Comparison of ENCODE assay signal across 10 cellular contexts in genomic region chr3:149702691-149703426, GRCh38. TPM values are rescaled to one million over a fixed set of nuclear protein-coding genes. Genes with fewer than 3 reads are reported as not detected.
DNase-seq lines count a peak whose midpoint lies in the region; ATAC-seq, FAIRE-seq and TF ChIP-seq lines count a peak whose summit lies in the region.
"Had no signal": no experiment of that assay in that cellular context is flagged by ENCODE, and none has a peak within 500 bp of the region (broad histone marks: within the 10 kb centered on the region; RNA-seq: fewer than 3 reads in every experiment).

No MANE protein-coding gene starts in this region.

- peak; percentile 73 for DNase-seq in DMS 273 (lab: John Stamatoyannopoulos, UW; ENCODE audit: unreplicated experiment)
- peak; percentile 70 for DNase-seq in bronchial epithelial cell (ENCODE audit: low read depth)
- no peak for DNase-seq in mucosa of descending colon
- DNase-seq in GM19239 (ENCODE audit: insufficient read length, low spot score) = no peak
- no peak for DNase-seq in activated effector memory CD4-positive, alpha-beta T cell treated with anti-CD3 and anti-CD28 coated beads, Interleukin-2, amount 50 U/mL, for 16 hours
- no peak for DNase-seq in G401 (ENCODE audit: low spot score)

- ATAC-seq in HG03432 (IDR thresholded peaks at IDR 0.05; ENCODE audit: unreplicated experiment) (peak; percentile 53), mucosa of descending colon (peak; percentile 49), HG02884 (IDR thresholded peaks at IDR 0.05; ENCODE audit: unreplicated experiment) (no peak)
- ATAC-seq: K562 had no signal

- no peak for FAIRE-seq in bronchial epithelial cell (lab: Jason Lieb, UNC)
- no peak for FAIRE-seq in GM19239 (lab: Jason Lieb, UNC)
- FAIRE-seq: G401.6, K562 had no signal

- peaks cover 2% of the 10 kb centered on the region for H3K4me1 ChIP-seq in mucosa of descending colon (ENCODE audit: low read depth)

- H3K27me3 ChIP-seq in bronchial epithelial cell (ENCODE audit: control insufficient read depth, insufficient read depth, low read length) = no peaks in the 10 kb centered on the region

- H3K36me3 ChIP-seq in bronchial epithelial cell (ENCODE audit: control insufficient read depth, insufficient read depth, low read length) = no peaks in the 10 kb centered on the region
- no peaks in the 10 kb centered on the region for H3K36me3 ChIP-seq in mucosa of descending colon (ENCODE audit: low read depth)

- peaks cover 12% of the 10 kb centered on the region for H3K9me3 ChIP-seq in mucosa of descending colon

- in situ Hi-C loops in G401 (cut with HindIII; ENCODE audit: low sequenced_read_pairs) = no loop called here

- TF ChIP-seq CTCF in bronchial epithelial cell (IDR thresholded peaks at IDR 0.05; ENCODE audit: insufficient read depth, low read length, severe bottlenecking) = no peak
- no peak for TF ChIP-seq CTCF in mucosa of descending colon (IDR thresholded peaks at IDR 0.05)

- intact Hi-C loops in mucosa of descending colon (cut with DNase I, micrococcal nuclease) = no loop called here

- no peak overlapping the region for H3K4me3 ChIP-seq in bronchial epithelial cell (ENCODE audit: low read depth, low read length)
- no peak overlapping the region for H3K4me3 ChIP-seq in mucosa of descending colon
- H3K4me3 ChIP-seq: K562 had no signal

RNA-seq across cellular contexts. Expression of gene WWTR1, which starts 45.0 kb away (rescaled TPM):
- 3.4 and 7.3 TPM in 2 replicates for total RNA-seq in bronchial epithelial cell
- 100 to 1,000 TPM in 1 of 3 donors, 10 to 100 TPM in 2; 11.6 to 217 (median 20.7) TPM for total RNA-seq in mucosa of descending colon
- 16.1 and 28.2 TPM in 2 replicates for total RNA-seq in G401 (2014; rRNA removed; shearing (Covaris generic))

RNA-seq across cellular contexts. Expression of gene COMMD2, which starts 49.4 kb away (rescaled TPM):
- 33.2 and 43.5 TPM in 2 replicates for total RNA-seq in bronchial epithelial cell
- 10 to 100 TPM; 19.7 to 26.9 (median 25.4) TPM for total RNA-seq in mucosa of descending colon
- total RNA-seq in G401 (2014; rRNA removed; shearing (Covaris generic)) = 37.3 and 78.2 TPM in 2 replicates

Comparison
In these comparisons a context has a peak if more than half of its experiments do, and no peak if none do; other contexts are left out.
1. DNase-seq: peak in DMS 273 (single experiment) and bronchial epithelial cell (single experiment); none in mucosa of descending colon (0 of 3), GM19239 (single experiment), activated effector memory CD4-positive, alpha-beta T cell treated with anti-CD3 and anti-CD28 coated beads, Interleukin-2, amount 50 U/mL, for 16 hours (single experiment) and G401 (single experiment).